28 cellular contexts compared by ENCODE assay signal in genomic region chr11:27141576-27141975, GRCh38.
"Had no signal": no experiment of that assay in that cellular context is flagged by ENCODE, and none has a peak within 500 bp of the region (broad histone marks: within the 10 kb centered on the region; RNA-seq: fewer than 3 reads in every experiment).

No MANE protein-coding gene starts in this region.

- ATAC-seq: effector memory CD8-positive, alpha-beta T cell; esophagus mucosa; foreskin keratinocyte; gastrocnemius medialis; gastroesophageal sphincter; heart left ventricle; heart right ventricle had no signal

- H3K4me1 ChIP-seq: colonic mucosa, esophagus squamous epithelium, foreskin keratinocyte, gastrocnemius medialis, heart left ventricle, heart right ventricle had no signal

- H3K9me3 ChIP-seq: colonic mucosa, gastrocnemius medialis had no signal

- H3K36me3 ChIP-seq: colonic mucosa, esophagus muscularis mucosa, esophagus squamous epithelium, gastrocnemius medialis, gastroesophageal sphincter, heart left ventricle, heart right ventricle had no signal

- FAIRE-seq: colon, endometrium, endothelial cell of umbilical vein, frontal cortex had no signal

- H3K27me3 ChIP-seq: colonic mucosa, dorsolateral prefrontal cortex, esophagus muscularis mucosa, esophagus squamous epithelium, foreskin keratinocyte, gastrocnemius medialis, gastroesophageal sphincter, heart left ventricle, heart right ventricle had no signal

- H3K4me3 ChIP-seq: colonic mucosa, coronary artery, dorsolateral prefrontal cortex, esophagus muscularis mucosa, esophagus squamous epithelium, gastrocnemius medialis, gastroesophageal sphincter, heart left ventricle, heart right ventricle had no signal

- DNase-seq: colonic mucosa; cortex of kidney; dermis blood vessel endothelial cell; dorsolateral prefrontal cortex; effector CD4-positive, alpha-beta T cell; effector CD8-positive, alpha-beta T cell; effector memory CD4-positive, alpha-beta T cell; effector memory CD8-positive, alpha-beta T cell; endodermal cell; erythroblast; esophagus squamous epithelium; foreskin fibroblast; foreskin keratinocyte; foreskin melanocyte; gastrocnemius medialis; glutamatergic neuron; head of caudate nucleus; heart left ventricle; heart right ventricle had no signal

- H3K27ac ChIP-seq: colonic mucosa, coronary artery, dorsolateral prefrontal cortex, epithelial cell of prostate, esophagus muscularis mucosa, esophagus squamous epithelium, foreskin keratinocyte, gastrocnemius medialis, gastroesophageal sphincter, heart left ventricle, heart right ventricle had no signal
